Comparison of ENCODE assay signal across 8 cellular contexts in genomic region chr3:184249412-184250166, GRCh38.
A peak's percentile ranks its signal among the peaks of the same experiment; 100 is the strongest.
DNase-seq lines count a peak whose midpoint lies in the region; ATAC-seq, FAIRE-seq and TF ChIP-seq lines count a peak whose summit lies in the region.

Gene EEF1AKMT4, plus strand, starts transcription at chr3:184249672. Its CDS starts 23 bp downstream, at chr3:184249695.

- TF ChIP-seq CTCF in AG09319 (IDR thresholded peaks at IDR 0.05; ENCODE audit: low read depth, low read length) = no peak; the same call in none of the 2 replicates

- TF ChIP-seq POLR2A in GM18951 (IDR thresholded peaks at IDR 0.05; ENCODE audit: extremely low read depth, insufficient read depth, insufficient read length) = peak; percentile 63

- DNase-seq in AG09319 (ENCODE audit: extremely low read depth, low read depth) (peak; percentile 90), NCI-H226 (peak; percentile 97)
- DNase-seq in activated CD4-positive, CD25-positive, alpha-beta regulatory T cell (lab: John Stamatoyannopoulos, UW) = peak; percentile 88 to 92 (median 90)
- DNase-seq in central memory CD4-positive, alpha-beta T cell = peak; percentile 95
- DNase-seq in stimulated activated CD4-positive, alpha-beta T cell treated with anti-CD3 and anti-CD28 coated beads, Interleukin-12 subunit alpha, Interleukin-12 subunit beta, amount 100 ng/mL, for 4 hours = peak; percentile 93

- FAIRE-seq in islet of Langerhans (lab: Jason Lieb, UNC) = peak; percentile 38

- peak; percentile 88 for ATAC-seq in HG03196 (IDR thresholded peaks at IDR 0.05; ENCODE audit: unreplicated experiment)

- in situ Hi-C loops in GM18951 (cut with MboI; ENCODE audit: low sequenced_read_pairs, unreplicated experiment) = no loop called here

Comparison
In these comparisons a context has a peak if more than half of its experiments do, and no peak if none do; other contexts are left out.
1. Peak in every context shown above with its lines: DNase-seq and ATAC-seq.